ENCODE assay signal across 16 cellular contexts in genomic region chr10:81135851-81136250, GRCh38.
A peak's percentile ranks its signal among the peaks of the same experiment; 100 is the strongest.
DNase-seq lines count a peak whose midpoint lies in the region; ATAC-seq lines count a peak whose summit lies in the region.
"Had no signal": no experiment of that assay in that cellular context is flagged by ENCODE, and none has a peak within 500 bp of the region (broad histone marks: within the 10 kb centered on the region; RNA-seq: fewer than 3 reads in every experiment).

No MANE protein-coding gene starts in this region.

- H3K79me2 ChIP-seq in Karpas-422 (ENCODE audit: low read length): no peaks in the 10 kb centered on the region

- 85% methylated on average over 2 of the region's 3 CpGs for whole genome bisulfite sequencing in mesenchymal stem cell

- H3K36me3 ChIP-seq in mesenchymal stem cell (ENCODE audit: control insufficient read depth in 1 of 2, insufficient read depth in 2 of 2, low read depth in 1 of 2, low read length in 2 of 2) (no peaks in the 10 kb centered on the region), Karpas-422 (ENCODE audit: insufficient read depth, low read length) (no peaks in the 10 kb centered on the region)

- H3K27me3 Mint-ChIP-seq in activated CD4-positive, alpha-beta memory T cell treated with anti-CD3 and anti-CD28 coated beads for 36 hours: no peaks in the 10 kb centered on the region
- H3K27me3 Mint-ChIP-seq: activated CD4-positive, alpha-beta T cell treated with anti-CD3 and anti-CD28 coated beads, Interleukin-2, amount 10 ng/mL, durations not matched to agents 24 days and 14 days; central memory CD8-positive, alpha-beta T cell; progenitor cell of endocrine pancreas had no signal

- H3K4me3 ChIP-seq in mesenchymal stem cell (ENCODE audit: insufficient read depth in 1 of 2, low read depth in 1 of 2, low read length in 2 of 2): no peak overlapping the region
- H3K4me3 ChIP-seq in Karpas-422 (ENCODE audit: low read length): no peak overlapping the region

- no peak overlapping the region for H3K27ac Mint-ChIP-seq in activated CD4-positive, alpha-beta memory T cell treated with anti-CD3 and anti-CD28 coated beads for 36 hours
- H3K27ac Mint-ChIP-seq: activated CD4-positive, alpha-beta T cell treated with anti-CD3 and anti-CD28 coated beads, Interleukin-2, amount 10 ng/mL, durations not matched to agents 24 days and 14 days; progenitor cell of endocrine pancreas had no signal

- H3K9ac ChIP-seq in mesenchymal stem cell (ENCODE audit: low read length) (no peak overlapping the region), Karpas-422 (ENCODE audit: low read length) (no peak overlapping the region)

- no peak overlapping the region for H2AK5ac ChIP-seq in mesenchymal stem cell (ENCODE audit: low read length, severe bottlenecking)

- H3K79me1 ChIP-seq in mesenchymal stem cell (replicated peaks; ENCODE audit: low read length, poor library complexity, severe bottlenecking): no peaks in the 10 kb centered on the region

- H2AFZ ChIP-seq in mesenchymal stem cell (ENCODE audit: low read depth, low read length): no peak overlapping the region
- H2AFZ ChIP-seq in Karpas-422 (ENCODE audit: low read length): no peak overlapping the region

- intact Hi-C loops in activated CD4-positive, alpha-beta memory T cell treated with anti-CD3 and anti-CD28 coated beads for 36 hours (cut with micrococcal nuclease): no loop called here

- no peak overlapping the region for H4K91ac ChIP-seq in mesenchymal stem cell (ENCODE audit: low read length)

- no peak overlapping the region for H3K4ac ChIP-seq in mesenchymal stem cell (ENCODE audit: low read depth in 1 of 2, low read length in 2 of 2)

- no peak overlapping the region for H3K4me3 Mint-ChIP-seq in activated CD4-positive, alpha-beta memory T cell treated with anti-CD3 and anti-CD28 coated beads for 36 hours
- H3K4me3 Mint-ChIP-seq: activated CD4-positive, alpha-beta T cell treated with anti-CD3 and anti-CD28 coated beads, Interleukin-2, amount 10 ng/mL, durations not matched to agents 24 days and 14 days; central memory CD8-positive, alpha-beta T cell had no signal

- H3K9me2 ChIP-seq in Karpas-422 (replicated peaks; ENCODE audit: insufficient read depth, low read length): no peaks in the 10 kb centered on the region

- H3K27me3 ChIP-seq in mesenchymal stem cell (ENCODE audit: control insufficient read depth in 1 of 2, insufficient read depth in 1 of 2, low read length in 2 of 2) (no peaks in the 10 kb centered on the region), Karpas-422 (ENCODE audit: low read length) (no peaks in the 10 kb centered on the region)

- H3K9me3 Mint-ChIP-seq in activated CD4-positive, alpha-beta memory T cell treated with anti-CD3 and anti-CD28 coated beads for 36 hours: no peaks in the 10 kb centered on the region
- H3K9me3 Mint-ChIP-seq: activated CD4-positive, alpha-beta T cell treated with anti-CD3 and anti-CD28 coated beads, Interleukin-2, amount 10 ng/mL, durations not matched to agents 24 days and 14 days had no signal

- no peak overlapping the region for H2BK15ac ChIP-seq in mesenchymal stem cell (ENCODE audit: low read depth, poor library complexity, severe bottlenecking)

- no peaks in the 10 kb centered on the region for H4K20me1 ChIP-seq in Karpas-422 (ENCODE audit: insufficient read depth, low read depth, low read length)

- H3K27ac ChIP-seq in mesenchymal stem cell (ENCODE audit: low read length, poor library complexity, severe bottlenecking) (no peak overlapping the region), Karpas-422 (ENCODE audit: low read length) (no peak overlapping the region)

- no peak overlapping the region for H2BK5ac ChIP-seq in mesenchymal stem cell (ENCODE audit: low read depth, low read length, poor library complexity, severe bottlenecking)

- no peaks in the 10 kb centered on the region for H3K4me1 ChIP-seq in mesenchymal stem cell (ENCODE audit: control insufficient read depth, insufficient read depth, low read depth, low read length)
- no peaks in the 10 kb centered on the region for H3K4me1 ChIP-seq in Karpas-422 (ENCODE audit: low read length)

- H3K14ac ChIP-seq in mesenchymal stem cell (ENCODE audit: low read length in 2 of 2): no peak overlapping the region

- POLR2A ChIA-PET in activated CD4-positive, alpha-beta memory T cell treated with anti-CD3 and anti-CD28 coated beads for 36 hours (lab: Charles Lee): no interaction called here

- no peak overlapping the region for H3K23ac ChIP-seq in mesenchymal stem cell (ENCODE audit: low read length in 2 of 2)

- no peaks in the 10 kb centered on the region for H3K9me3 ChIP-seq in mesenchymal stem cell (ENCODE audit: control insufficient read depth, low read length)
- no peaks in the 10 kb centered on the region for H3K9me3 ChIP-seq in Karpas-422 (ENCODE audit: low read length)

- no peak overlapping the region for H3K4me2 ChIP-seq in mesenchymal stem cell (ENCODE audit: low read length, poor library complexity, severe bottlenecking)
- no peak overlapping the region for H3K4me2 ChIP-seq in Karpas-422 (ENCODE audit: low read depth, low read length, poor library complexity, severe bottlenecking)

- no peak overlapping the region for H2BK120ac ChIP-seq in mesenchymal stem cell (ENCODE audit: low read depth, low read length)

- no peak for DNase-seq in mesenchymal stem cell
- DNase-seq in SHP77 treated with DMSO at 0.1 percent for 48 hours (lab: John Stamatoyannopoulos, UW): no peak
- DNase-seq in Karpas-422: no peak
- DNase-seq in HT-29 (ENCODE audit: low spot score): no peak
- DNase-seq in activated CD4-positive, alpha-beta memory T cell treated with anti-CD3 and anti-CD28 coated beads for 36 hours: no peak
- DNase-seq: activated CD4-positive, alpha-beta T cell treated with anti-CD3 and anti-CD28 coated beads, Interleukin-2, amount 10 ng/mL, durations not matched to agents 24 days and 14 days; activated naive CD4-positive, alpha-beta T cell; NCI-H1092 treated with DMSO at 0.1 percent for 48 hours; NK-92 treated with Interleukin-12 subunit alpha and Interleukin-12 subunit beta, amount 100 ng/mL, for 24 hours; stimulated activated naive CD8-positive, alpha-beta T cell treated with anti-CD3 and anti-CD28 coated beads, Interleukin-15, Interleukin-2, amounts not matched to agents 100 U/mL and 50 U/mL, for 24 hours; SW 1271 had no signal

- H3K36me3 Mint-ChIP-seq in activated CD4-positive, alpha-beta memory T cell treated with anti-CD3 and anti-CD28 coated beads for 36 hours: no peaks in the 10 kb centered on the region

- H3K18ac ChIP-seq in mesenchymal stem cell (ENCODE audit: low read depth in 1 of 2, low read length in 2 of 2): no peak overlapping the region

- CTCF ChIA-PET in activated CD4-positive, alpha-beta memory T cell treated with anti-CD3 and anti-CD28 coated beads for 36 hours (lab: Charles Lee): no interaction called here

- no peak overlapping the region for H2BK12ac ChIP-seq in mesenchymal stem cell (ENCODE audit: low read length in 2 of 2)

- peak overlapping the region; percentile 28 for H4K8ac ChIP-seq in mesenchymal stem cell (ENCODE audit: low read length)

- no peaks in the 10 kb centered on the region for H3K4me1 Mint-ChIP-seq in activated CD4-positive, alpha-beta memory T cell treated with anti-CD3 and anti-CD28 coated beads for 36 hours (ENCODE audit: low read depth)
- H3K4me1 Mint-ChIP-seq: activated CD4-positive, alpha-beta T cell treated with anti-CD3 and anti-CD28 coated beads, Interleukin-2, amount 10 ng/mL, durations not matched to agents 24 days and 14 days; central memory CD8-positive, alpha-beta T cell had no signal

- ATAC-seq in GM19025 (IDR thresholded peaks at IDR 0.05; ENCODE audit: low read depth, unreplicated experiment) (peak; percentile 91), GM21717 (IDR thresholded peaks at IDR 0.05; ENCODE audit: unreplicated experiment) (peak; percentile 90), HG03097 (IDR thresholded peaks at IDR 0.05; ENCODE audit: low FRiP score, unreplicated experiment) (peak; percentile 98)
- ATAC-seq: stimulated activated naive CD8-positive, alpha-beta T cell treated with anti-CD3 and anti-CD28 coated beads, Interleukin-15, Interleukin-2, amounts not matched to agents 100 U/mL and 50 U/mL, for 24 hours had no signal
